Comparison of ENCODE assay signal across 28 cellular contexts in genomic region chr5:145737578-145737977, GRCh38.
"Had no signal": no experiment of that assay in that cellular context is flagged by ENCODE, and none has a peak within 500 bp of the region (broad histone marks: within the 10 kb centered on the region; RNA-seq: fewer than 3 reads in every experiment).

No MANE protein-coding gene starts in this region.

- H3K4me3 ChIP-seq: body of pancreas, coronary artery, dorsolateral prefrontal cortex had no signal

- ATAC-seq: activated T-helper 17 cell treated with anti-CD3 and anti-CD28 coated beads, Interleukin-2, amount 50 U/mL, for 72 hours; body of pancreas; esophagus mucosa; WTC11 had no signal

- H3K9me3 ChIP-seq: body of pancreas had no signal

- DNase-seq: activated CD4-positive, alpha-beta memory T cell treated with anti-CD3 and anti-CD28 coated beads, Interleukin-2, amount 10 ng/mL, durations not matched to agents 7 days and 5 days; activated CD4-positive, alpha-beta T cell treated with anti-CD3 and anti-CD28 coated beads for 1 hour; activated CD4-positive, alpha-beta T cell treated with anti-CD3 and anti-CD28 coated beads for 4 hours; activated CD4-positive, alpha-beta T cell treated with anti-CD3 and anti-CD28 coated beads, Interleukin-2, amount 10 ng/mL, durations not matched to agents 7 days and 5 days; activated CD4-positive, alpha-beta T cell treated with anti-CD3 and anti-CD28 coated beads, Interleukin-2, amount 50 U/mL, for 4 hours; activated CD8-positive, alpha-beta memory T cell treated with anti-CD3 and anti-CD28 coated beads, Interleukin-2, amount 50 U/mL, for 48 hours; activated effector memory CD4-positive, alpha-beta T cell treated with Interleukin-2 at 50 U/mL for 16 hours; activated gamma-delta T cell treated with Interleukin-2 at 50 U/mL for 16 hours; activated naive CD4-positive, alpha-beta T cell treated with anti-CD3 and anti-CD28 coated beads, Interleukin-2, amount 50 U/mL, for 16 hours; activated naive CD4-positive, alpha-beta T cell treated with Interleukin-2 at 50 U/mL for 16 hours; activated T-cell treated with anti-CD3 and anti-CD28 coated beads for 4 hours; activated T-cell treated with anti-CD3 and anti-CD28 coated beads, Interleukin-2, amount 50 U/mL, for 24 hours; amygdala; aorta; body of pancreas; caudate nucleus; cerebellar nuclear complex; dorsolateral prefrontal cortex; effector memory CD4-positive, alpha-beta T cell; endodermal cell; foreskin fibroblast; head of caudate nucleus; T-helper 2 cell had no signal

- H3K27ac ChIP-seq: body of pancreas, coronary artery, dorsolateral prefrontal cortex, VCaP had no signal

- H3K4me1 ChIP-seq: body of pancreas had no signal

- H3K27me3 ChIP-seq: body of pancreas, dorsolateral prefrontal cortex had no signal
